ENCODE assay signal across 1 cellular context in the genomic region with DNA sequence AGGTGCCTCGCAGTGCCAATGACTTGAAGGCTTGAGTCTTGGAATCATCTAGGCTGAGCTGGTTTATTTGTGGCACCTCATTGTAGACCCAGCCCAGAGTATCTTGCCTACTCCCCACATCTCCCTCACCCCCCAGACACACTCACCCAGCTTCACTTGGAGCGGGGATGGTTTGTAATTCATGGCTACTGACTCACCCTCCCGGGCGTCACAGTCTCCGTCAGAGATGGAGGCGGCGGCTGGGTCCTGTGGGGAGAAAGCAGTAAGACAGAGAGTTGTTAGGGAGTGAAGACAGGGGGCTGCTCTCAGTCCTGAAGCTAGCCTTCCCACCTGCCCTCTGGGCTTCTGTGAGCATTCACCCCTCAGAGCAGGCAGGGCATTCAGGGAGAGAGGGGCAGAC.
A peak's percentile ranks its signal among the peaks of the same experiment; 100 is the strongest.
TF ChIP-seq lines count a peak whose summit lies in the region.

No MANE protein-coding gene starts in this region.

TF ChIP-seq in IMR-90, 13 proteins besides CTCF, POLR2A, EP300 and RAD21:
- TF ChIP-seq, protein P1, sequence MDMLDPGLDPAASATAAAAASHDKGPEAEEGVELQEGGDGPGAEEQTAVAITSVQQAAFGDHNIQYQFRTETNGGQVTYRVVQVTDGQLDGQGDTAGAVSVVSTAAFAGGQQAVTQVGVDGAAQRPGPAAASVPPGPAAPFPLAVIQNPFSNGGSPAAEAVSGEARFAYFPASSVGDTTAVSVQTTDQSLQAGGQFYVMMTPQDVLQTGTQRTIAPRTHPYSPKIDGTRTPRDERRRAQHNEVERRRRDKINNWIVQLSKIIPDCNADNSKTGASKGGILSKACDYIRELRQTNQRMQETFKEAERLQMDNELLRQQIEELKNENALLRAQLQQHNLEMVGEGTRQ (IDR thresholded peaks at IDR 0.05; ENCODE audit: low read depth, low read length) = no peak
- no peak for TF ChIP-seq NFE2L2 (IDR thresholded peaks at IDR 0.05; ENCODE audit: low read depth, low read length)
- TF ChIP-seq MAZ (IDR thresholded peaks at IDR 0.05; ENCODE audit: borderline replicate concordance, low read depth, low read length) = peak; percentile 44; the same call in 1 of the 2 replicates
- TF ChIP-seq FOS (IDR thresholded peaks at IDR 0.05; ENCODE audit: low read depth, low read length) = 0 out of 2 replicates have a peak, but pooled peaks have one; percentile 18
- TF ChIP-seq MXI1 (IDR thresholded peaks at IDR 0.05; ENCODE audit: borderline replicate concordance, low read depth, low read length) = no peak
- TF ChIP-seq CHD1 (IDR thresholded peaks at IDR 0.05; ENCODE audit: low read depth, low read length) = no peak
